32 cellular contexts compared by ENCODE assay signal in the genomic region with DNA sequence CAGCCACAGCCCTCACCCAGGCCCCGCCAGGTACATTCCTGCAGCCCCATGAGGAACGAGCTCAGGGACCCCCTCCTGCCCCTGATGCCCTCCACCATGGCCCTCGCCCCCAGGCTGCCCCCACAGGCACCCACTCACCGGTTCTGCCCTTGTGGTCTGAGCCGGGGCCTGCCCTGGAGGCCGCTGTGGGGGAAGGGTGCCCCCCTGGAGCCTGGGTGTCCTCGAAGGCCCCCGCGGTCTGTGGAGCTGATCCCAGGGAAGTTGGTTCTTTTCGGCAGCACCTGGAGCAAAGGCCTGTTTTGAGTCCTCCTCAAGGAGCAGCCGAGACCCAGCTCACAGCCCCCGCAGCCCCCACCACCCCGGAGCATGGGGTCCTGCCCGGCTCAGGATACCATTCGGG.
"Had no signal": no experiment of that assay in that cellular context is flagged by ENCODE, and none has a peak within 500 bp of the region (broad histone marks: within the 10 kb centered on the region; RNA-seq: fewer than 3 reads in every experiment).

No MANE protein-coding gene starts in this region.

- H3K9me3 Mint-ChIP-seq: activated B cell treated with CpG ODN at 0.5 μM for 24 hours; activated CD8-positive, alpha-beta T cell treated with anti-CD3 and anti-CD28 coated beads for 36 hours; activated T-cell treated with anti-CD3 and anti-CD28 coated beads, Interleukin-2, amount 50 U/mL, for 4 hours; activated T-helper 17 cell treated with anti-CD3 and anti-CD28 coated beads, Interleukin-2, amount 50 U/mL, for 72 hours; central memory CD8-positive, alpha-beta T cell; dendritic cell treated with granulocyte-macrophage colony-stimulating factor and Interleukin-4, amounts not matched to agents 40 ng/mL and 50 ng/mL, for 4 days; endodermal cell; T-helper 2 cell treated with Interferon-gamma antibody and Interleukin-4, amounts not matched to agents 5 μg/mL and 100 μg/mL, for 36 hours had no signal

- H3K4me1 Mint-ChIP-seq: activated T-helper 17 cell treated with anti-CD3 and anti-CD28 coated beads, Interleukin-2, amount 50 U/mL, for 72 hours; central memory CD8-positive, alpha-beta T cell; endodermal cell; T-helper 17 cell had no signal

- H3K4me3 ChIP-seq: coronary artery, dorsolateral prefrontal cortex had no signal

- H3K4me3 Mint-ChIP-seq: activated B cell treated with CpG ODN at 0.5 μM for 24 hours; activated CD8-positive, alpha-beta T cell treated with anti-CD3 and anti-CD28 coated beads for 36 hours; activated naive CD8-positive, alpha-beta T cell; activated T-cell treated with anti-CD3 and anti-CD28 coated beads, Interleukin-2, amount 50 U/mL, for 4 hours; activated T-helper 17 cell treated with anti-CD3 and anti-CD28 coated beads, Interleukin-2, amount 50 U/mL, for 72 hours; central memory CD8-positive, alpha-beta T cell; dendritic cell treated with granulocyte-macrophage colony-stimulating factor and Interleukin-4, amounts not matched to agents 40 ng/mL and 50 ng/mL, for 4 days; endodermal cell; T-helper 17 cell; T-helper 2 cell treated with Interferon-gamma antibody and Interleukin-4, amounts not matched to agents 5 μg/mL and 100 μg/mL, for 36 hours had no signal

- H3K27ac Mint-ChIP-seq: activated B cell treated with CpG ODN at 0.5 μM for 24 hours; activated CD8-positive, alpha-beta T cell treated with anti-CD3 and anti-CD28 coated beads for 36 hours; activated naive CD8-positive, alpha-beta T cell; activated T-helper 17 cell treated with anti-CD3 and anti-CD28 coated beads, Interleukin-2, amount 50 U/mL, for 72 hours; dendritic cell treated with granulocyte-macrophage colony-stimulating factor and Interleukin-4, amounts not matched to agents 40 ng/mL and 50 ng/mL, for 4 days; endodermal cell; T-helper 17 cell; T-helper 2 cell treated with Interferon-gamma antibody and Interleukin-4, amounts not matched to agents 5 μg/mL and 100 μg/mL, for 36 hours had no signal

- H3K27ac ChIP-seq: brain microvascular endothelial cell, coronary artery, dorsolateral prefrontal cortex, WERI-Rb-1 had no signal

- FAIRE-seq: astrocyte, bronchial epithelial cell, frontal cortex had no signal

- H3K36me3 ChIP-seq: WERI-Rb-1 had no signal

- ATAC-seq: activated CD4-positive, CD25-positive, alpha-beta regulatory T cell treated with anti-CD3 and anti-CD28 coated beads, Interleukin-2, amount 50 U/mL, for 24 hours; activated CD8-positive, alpha-beta T cell treated with anti-CD3 and anti-CD28 coated beads for 36 hours; activated T-cell treated with anti-CD3 and anti-CD28 coated beads, Interleukin-2, amount 50 U/mL, for 4 hours; activated T-helper 17 cell treated with anti-CD3 and anti-CD28 coated beads, Interleukin-2, amount 50 U/mL, for 72 hours; T-helper 17 cell had no signal

- H3K27me3 Mint-ChIP-seq: activated CD8-positive, alpha-beta T cell treated with anti-CD3 and anti-CD28 coated beads for 36 hours; activated naive CD8-positive, alpha-beta T cell; activated T-helper 17 cell treated with anti-CD3 and anti-CD28 coated beads, Interleukin-2, amount 50 U/mL, for 72 hours; central memory CD8-positive, alpha-beta T cell; T-helper 17 cell had no signal

- DNase-seq: activated B cell treated with CpG ODN at 0.5 μM for 24 hours; activated CD4-positive, alpha-beta T cell treated with anti-CD3 and anti-CD28 coated beads for 48 hours; activated CD4-positive, alpha-beta T cell treated with anti-CD3 and anti-CD28 coated beads, Interleukin-2, amount 50 U/mL, for 1 hour; activated CD4-positive, alpha-beta T cell treated with anti-CD3 and anti-CD28 coated beads, Interleukin-2, amount 50 U/mL, for 48 hours; activated CD8-positive, alpha-beta memory T cell treated with anti-CD3 and anti-CD28 coated beads for 24 hours; activated CD8-positive, alpha-beta T cell treated with anti-CD3 and anti-CD28 coated beads for 36 hours; activated effector memory CD4-positive, alpha-beta T cell treated with Interleukin-2 at 50 U/mL for 16 hours; activated gamma-delta T cell treated with Interleukin-2 at 50 U/mL for 16 hours; activated naive CD4-positive, alpha-beta T cell treated with anti-CD3 and anti-CD28 coated beads, Interleukin-2, amount 50 U/mL, for 16 hours; activated naive CD4-positive, alpha-beta T cell treated with Interleukin-2 at 50 U/mL for 16 hours; activated T-cell treated with anti-CD3 and anti-CD28 coated beads, Interleukin-2, amount 50 U/mL, for 4 hours; amniotic stem cell; anterior cingulate cortex; brain microvascular endothelial cell; dorsolateral prefrontal cortex; effector memory CD4-positive, alpha-beta T cell; endodermal cell; foreskin fibroblast; head of caudate nucleus; T-helper 17 cell; T1000; WERI-Rb-1 had no signal

- H3K27me3 ChIP-seq: brain microvascular endothelial cell, dorsolateral prefrontal cortex had no signal
